In the genomic region with DNA sequence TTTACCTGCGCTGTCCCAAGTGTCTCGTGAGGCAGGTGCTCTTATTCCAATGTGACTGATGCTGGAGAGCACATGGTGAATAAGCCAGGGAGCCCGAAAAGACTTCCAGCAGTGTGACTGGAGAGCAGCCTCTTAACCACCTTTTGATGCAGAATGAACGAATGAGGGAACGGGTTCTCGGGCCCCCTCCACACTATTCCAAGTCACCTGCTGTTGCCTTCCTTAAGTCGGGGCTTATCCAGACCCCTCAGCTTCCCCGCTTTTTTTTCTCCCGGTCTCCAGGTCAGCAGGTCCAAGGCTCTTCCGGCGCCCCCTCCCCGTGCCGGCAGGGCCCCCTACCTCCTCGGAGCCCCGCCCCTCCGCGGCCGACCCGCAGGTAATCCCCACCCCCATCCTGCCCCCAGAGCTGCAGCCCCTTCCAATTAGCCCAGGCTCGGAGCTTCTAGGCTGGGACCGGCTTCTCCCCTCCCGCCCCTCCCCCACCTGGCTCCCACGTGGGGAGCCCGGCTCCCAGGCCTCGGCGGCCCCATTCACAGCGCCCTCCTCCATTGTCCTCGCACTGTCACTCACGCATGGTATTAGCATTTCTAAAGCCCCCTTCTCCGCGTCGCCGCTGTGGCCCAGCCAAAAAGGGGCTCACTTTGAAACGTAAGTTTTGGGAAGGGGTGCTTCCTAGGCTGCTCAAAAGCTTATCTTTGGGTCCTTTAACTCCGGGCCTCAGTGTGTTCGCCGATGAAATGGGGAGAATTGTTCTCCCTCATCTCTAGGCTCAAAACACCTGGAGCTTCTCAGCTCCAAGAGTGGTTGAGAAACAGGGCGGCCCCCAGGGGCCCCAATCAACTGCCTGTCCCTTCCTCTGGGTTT, we compare ENCODE assay signal across 12 cellular contexts. TPM values are rescaled to one million over a fixed set of nuclear protein-coding genes. Genes with fewer than 3 reads are reported as not detected.
DNase-seq lines count a peak whose midpoint lies in the region; ATAC-seq and TF ChIP-seq lines count a peak whose summit lies in the region.
"Had no signal": no experiment of that assay in that cellular context is flagged by ENCODE, and none has a peak within 500 bp of the region (broad histone marks: within the 10 kb centered on the region; RNA-seq: fewer than 3 reads in every experiment).

No MANE protein-coding gene starts in this region.

- peaks cover 30% of the 10 kb centered on the region for H3K27me3 ChIP-seq in HUES64 (ENCODE audit: insufficient read depth, low read length)
- H3K27me3 ChIP-seq in trophoblast cell (ENCODE audit: insufficient read depth, low read length), result no peaks in the 10 kb centered on the region
- no peaks in the 10 kb centered on the region for H3K27me3 ChIP-seq in A673 (replicated peaks; ENCODE audit: insufficient read depth, low read depth, low read length, poor library complexity)
- H3K27me3 ChIP-seq in PC-3 (ENCODE audit: low read length), result no peaks in the 10 kb centered on the region
- H3K27me3 ChIP-seq: colonic mucosa, thyroid gland had no signal

- H3K18ac ChIP-seq in trophoblast cell (ENCODE audit: low read length), result no peak overlapping the region

- no peak overlapping the region for H3K14ac ChIP-seq in trophoblast cell (ENCODE audit: low read length)

- POLR2A ChIA-PET in A673 (lab: Charles Lee; ENCODE audit: low non-redundant PET), result no interaction called here
- POLR2A ChIA-PET in PC-3 (lab: Charles Lee; ENCODE audit: unreplicated experiment), result interaction anchor here (1.0 kb wide), 1 partner anchor 393 kb away, joined by 4 read pairs; a partner anchor contains a TSS

- no peak overlapping the region for H2AK5ac ChIP-seq in trophoblast cell (ENCODE audit: low read length)

- peaks cover 10% of the 10 kb centered on the region for H3K4me1 ChIP-seq in HUES64 (ENCODE audit: insufficient read depth, low read length)
- H3K4me1 ChIP-seq in trophoblast cell (ENCODE audit: control insufficient read depth in 1 of 2, insufficient read depth in 2 of 2, low read length in 2 of 2), result peaks cover 3 to 6% of the 10 kb centered on the region in 2 experiments
- H3K4me1 ChIP-seq in A673 (ENCODE audit: insufficient read depth, low read length, poor library complexity, severe bottlenecking), result peaks cover 18% of the 10 kb centered on the region
- H3K4me1 ChIP-seq in PC-3 (ENCODE audit: insufficient read depth, low read length), result peaks cover 8% of the 10 kb centered on the region
- H3K4me1 ChIP-seq: colonic mucosa had no signal

- BruUV-seq in A673 (replicated peaks; lab: Mats Ljungman, UMichigan), result no TSS peak
- BruUV-seq in PC-3 (replicated peaks; lab: Mats Ljungman, UMichigan), result no TSS peak

- 2% methylated on average over 33 of the region's 38 CpGs for WGBS in HUES64
- no CpG with 5 or more reads among the region's 38 CpGs for WGBS in trophoblast cell (ENCODE audit: extremely low coverage, insufficient coverage, insufficient read length)

- 0 out of 2 replicates have a peak overlapping the region, but pooled peaks have one; percentile 47 for H3K9ac ChIP-seq in HUES64 (ENCODE audit: low read depth, low read length)
- H3K9ac ChIP-seq in trophoblast cell (ENCODE audit: low read length), result no peak overlapping the region
- no peak overlapping the region for H3K9ac ChIP-seq in PC-3 (ENCODE audit: low read length)

- peak overlapping the region; percentile 34 for H3K4me2 ChIP-seq in trophoblast cell (ENCODE audit: low read length)
- H3K4me2 ChIP-seq in PC-3 (ENCODE audit: low read length), result no peak overlapping the region

- no peak overlapping the region for H2BK120ac ChIP-seq in trophoblast cell (ENCODE audit: insufficient read depth, low read length, poor library complexity)

- no peak overlapping the region for H4K12ac ChIP-seq in trophoblast cell (ENCODE audit: low read depth, low read length)

- H3K36me3 ChIP-seq in HUES64 (ENCODE audit: insufficient read depth, low read length) (no peaks in the 10 kb centered on the region), trophoblast cell (ENCODE audit: control insufficient read depth in 1 of 2, insufficient read depth in 2 of 2, low read length in 2 of 2) (no peaks in the 10 kb centered on the region), A673 (ENCODE audit: insufficient read depth, low read length, poor library complexity, severe bottlenecking) (no peaks in the 10 kb centered on the region), PC-3 (ENCODE audit: low read depth, low read length) (no peaks in the 10 kb centered on the region)
- H3K36me3 ChIP-seq: colonic mucosa, thyroid gland had no signal

- TF ChIP-seq CTCF in epithelial cell of esophagus (IDR thresholded peaks at IDR 0.05; ENCODE audit: insufficient read depth, low read depth, low read length, missing control alignments) (no peak), A673 (conservative IDR thresholded peaks at IDR 0.05; ENCODE audit: low read depth, low read length) (no peak), PC-3 (conservative IDR thresholded peaks at IDR 0.05; ENCODE audit: low read depth, low read length) (no peak)

- peak overlapping the region; percentile 14 for H4K91ac ChIP-seq in trophoblast cell (ENCODE audit: low read depth, low read length)

- no peaks in the 10 kb centered on the region for H4K20me1 ChIP-seq in PC-3 (ENCODE audit: low read length)

- peak; percentile 3 for DNase-seq in NCI-H146 (lab: John Stamatoyannopoulos, UW)
- DNase-seq in NCI-H146 treated with DMSO at 0.1 percent for 48 hours (lab: John Stamatoyannopoulos, UW; ENCODE audit: unreplicated experiment), result no peak
- DNase-seq in epithelial cell of esophagus (ENCODE audit: low read depth), result peak; percentile 7
- no peak for DNase-seq in trophoblast cell
- DNase-seq in A673 (ENCODE audit: low spot score), result no peak
- no peak for DNase-seq in PC-3
- no peak for DNase-seq in AML-193 (lab: John Stamatoyannopoulos, UW)

- CTCF ChIA-PET in A673 (lab: Charles Lee) (interaction anchor here (0.6 to 3.1 kb wide), 5 partner anchors 166 to 396 kb away, joined by 3 to 28 read pairs (median 5); a partner anchor contains a TSS), PC-3 (lab: Charles Lee) (interaction anchor here (1.3 to 2.0 kb wide), 5 partner anchors 128 to 399 kb away, joined by 6 to 11 read pairs (median 9); a partner anchor contains a TSS)

- intact Hi-C loops in A673 (cut with micrococcal nuclease; ENCODE audit: unreplicated experiment) (loop anchor here (1.0 to 5.0 kb wide), 6 partner anchors 64 to 1025 kb away; no protein-coding TSS in a partner anchor), PC-3 (cut with micrococcal nuclease) (loop anchor here (1.0 to 5.0 kb wide), 5 partner anchors 69 to 399 kb away; no protein-coding TSS in a partner anchor)

- no peak overlapping the region for H2AFZ ChIP-seq in trophoblast cell (ENCODE audit: insufficient read depth, low read length, poor library complexity)
- H2AFZ ChIP-seq in PC-3 (ENCODE audit: low read length), result no peak overlapping the region

- H3K4me3 ChIP-seq in HUES64 (ENCODE audit: low read length) (peak overlapping the region; percentile 33), epithelial cell of esophagus (ENCODE audit: low read length) (no peak overlapping the region), trophoblast cell (ENCODE audit: low read depth, low read length) (no peak overlapping the region), A673 (ENCODE audit: low read depth, low read length, poor library complexity, severe bottlenecking) (no peak overlapping the region), PC-3 (ENCODE audit: low read length) (no peak overlapping the region)
- H3K4me3 ChIP-seq: colonic mucosa, lung, thyroid gland had no signal

- H3K4ac ChIP-seq in trophoblast cell (ENCODE audit: low read depth, low read length), result no peak overlapping the region

- no peak overlapping the region for H2BK5ac ChIP-seq in trophoblast cell (ENCODE audit: low read depth, low read length, poor library complexity)

- no peak overlapping the region for H3K23ac ChIP-seq in trophoblast cell (ENCODE audit: low read length)

- no peak overlapping the region for H2BK12ac ChIP-seq in trophoblast cell (ENCODE audit: low read length)

- H3K79me2 ChIP-seq in trophoblast cell (ENCODE audit: control insufficient read depth, insufficient read depth, low read length, poor library complexity) (no peaks in the 10 kb centered on the region), PC-3 (ENCODE audit: low read length) (no peaks in the 10 kb centered on the region)

- H3K79me1 ChIP-seq in trophoblast cell (ENCODE audit: low read length), result no peaks in the 10 kb centered on the region

- H3K9me2 ChIP-seq in PC-3 (replicated peaks; ENCODE audit: low read length), result no peaks in the 10 kb centered on the region

- no peak overlapping the region for H4K8ac ChIP-seq in trophoblast cell (ENCODE audit: low read depth, low read length)

- no peaks in the 10 kb centered on the region for H3F3A ChIP-seq in PC-3 (ENCODE audit: low read length, unreplicated experiment)

- H3K27ac ChIP-seq in HUES64 (ENCODE audit: low read depth, low read length), result peak overlapping the region; percentile 88; the same call in 1 of the 2 replicates
- H3K27ac ChIP-seq in trophoblast cell (ENCODE audit: low read depth, low read length), result no peak overlapping the region
- H3K27ac ChIP-seq in A673 (ENCODE audit: low read depth, low read length, poor library complexity, severe bottlenecking), result no peak overlapping the region
- no peak overlapping the region for H3K27ac ChIP-seq in PC-3 (ENCODE audit: low read length)
- H3K27ac ChIP-seq: C4-2B, colonic mucosa, thyroid gland had no signal

- H3K9me3 ChIP-seq in HUES64 (ENCODE audit: insufficient read depth, low read depth, low read length) (no peaks in the 10 kb centered on the region), trophoblast cell (ENCODE audit: insufficient read depth, low read depth, low read length) (no peaks in the 10 kb centered on the region), A673 (ENCODE audit: low read depth, low read length, poor library complexity, severe bottlenecking) (no peaks in the 10 kb centered on the region), PC-3 (ENCODE audit: low read length) (no peaks in the 10 kb centered on the region)
- H3K9me3 ChIP-seq: colonic mucosa, thyroid gland had no signal

- ATAC-seq in PC-3, result no peak

RNA-seq across cellular contexts. Expression of a gene that starts 56.2 kb away (rescaled TPM):
- 43.3 TPM for polyA plus RNA-seq in HUES64 (2013, experiment 1 of 2)
- polyA plus RNA-seq in HUES64 (2013, experiment 2 of 2), result 50.7 TPM
- polyA plus RNA-seq in trophoblast cell (2013), result 36.2 and 41.6 TPM in 2 replicates
- total RNA-seq in A673 (2021) (36.0 and 40.1 TPM in 2 replicates), PC-3 (2014; rRNA removed) (32.0 and 37.6 TPM in 2 replicates)

Comparison
In these comparisons a context has a peak if more than half of its experiments do, and no peak if none do; other contexts are left out.
1. DNase-seq: peak in NCI-H146 (single experiment) and epithelial cell of esophagus (single experiment); none in NCI-H146 treated with DMSO at 0.1 percent for 48 hours (single experiment), trophoblast cell (0 of 2), A673 (single experiment), PC-3 (single experiment) and AML-193 (0 of 2).